ENCODE assay signal across 10 cellular contexts in genomic region chr1:23533288-23534130, GRCh38. TPM values are rescaled to one million over a fixed set of nuclear protein-coding genes. Genes with fewer than 3 reads are reported as not detected.
DNase-seq lines count a peak whose midpoint lies in the region; ATAC-seq and TF ChIP-seq lines count a peak whose summit lies in the region.
"Had no signal": no experiment of that assay in that cellular context is flagged by ENCODE, and none has a peak within 500 bp of the region (broad histone marks: within the 10 kb centered on the region; RNA-seq: fewer than 3 reads in every experiment).

No MANE protein-coding gene starts in this region.

- no peaks in the 10 kb centered on the region for H3K27me3 Mint-ChIP-seq in CD4-positive, alpha-beta T cell
- H3K27me3 Mint-ChIP-seq in activated CD4-positive, alpha-beta memory T cell treated with anti-CD3 and anti-CD28 coated beads, Interleukin-2, amount 10 ng/mL, durations not matched to agents 7 days and 5 days, result peaks cover 2% of the 10 kb centered on the region

- no peaks in the 10 kb centered on the region for H3K36me3 Mint-ChIP-seq in CD4-positive, alpha-beta T cell (ENCODE audit: low read depth)
- H3K36me3 Mint-ChIP-seq in activated CD4-positive, alpha-beta memory T cell treated with anti-CD3 and anti-CD28 coated beads, Interleukin-2, amount 10 ng/mL, durations not matched to agents 7 days and 5 days (ENCODE audit: low read depth), result peaks cover 21% of the 10 kb centered on the region

- H3K4me3 Mint-ChIP-seq in CD4-positive, alpha-beta T cell, result peak overlapping the region; percentile 77
- peak overlapping the region; percentile 6 for H3K4me3 Mint-ChIP-seq in activated CD4-positive, alpha-beta memory T cell treated with anti-CD3 and anti-CD28 coated beads, Interleukin-2, amount 10 ng/mL, durations not matched to agents 7 days and 5 days

- no peak for DNase-seq in CD4-positive, alpha-beta T cell
- DNase-seq in MV-4-11 (lab: John Stamatoyannopoulos, UW), result peak; percentile 93
- DNase-seq in activated CD4-positive, alpha-beta memory T cell treated with anti-CD3 and anti-CD28 coated beads, Interleukin-2, amount 10 ng/mL, durations not matched to agents 7 days and 5 days, result no peak
- DNase-seq in lower lobe of right lung, result no peak
- no peak for DNase-seq in DMS153 treated with DMSO at 0.1 percent for 48 hours (lab: John Stamatoyannopoulos, UW; ENCODE audit: unreplicated experiment)
- no peak for DNase-seq in right atrium auricular region (ENCODE audit: low spot score)
- no peak for DNase-seq in OCI-M2 (lab: John Stamatoyannopoulos, UW; ENCODE audit: unreplicated experiment)

- intact Hi-C loops in CD4-positive, alpha-beta T cell (cut with DNase I, micrococcal nuclease), result loop anchor here (5.0 to 10.0 kb wide), 2 partner anchors 111 to 169 kb away; partner anchors contain the start of genes TCEA3 (in 1 of the 2) and ZNF436 (in 1 of the 2)
- intact Hi-C loops in lower lobe of right lung (cut with DNase I), result no loop called here

- peak overlapping the region; percentile 77 for H3K27ac Mint-ChIP-seq in CD4-positive, alpha-beta T cell
- peak overlapping the region; percentile 75 for H3K27ac Mint-ChIP-seq in activated CD4-positive, alpha-beta memory T cell treated with anti-CD3 and anti-CD28 coated beads, Interleukin-2, amount 10 ng/mL, durations not matched to agents 7 days and 5 days

- H3K4me1 ChIP-seq in lower lobe of right lung (peaks cover 47% of the 10 kb centered on the region), right atrium auricular region (peaks cover 0 to 28% of the 10 kb centered on the region in 2 donors)

- no peaks in the 10 kb centered on the region for H3K27me3 ChIP-seq in CD4-positive, alpha-beta T cell (ENCODE audit: control insufficient read depth, insufficient read depth, low read length)
- H3K27me3 ChIP-seq in lower lobe of right lung (ENCODE audit: low read depth) (no peaks in the 10 kb centered on the region), right atrium auricular region (no peaks in the 10 kb centered on the region)

- H3K36me3 ChIP-seq in lower lobe of right lung, result no peaks in the 10 kb centered on the region
- H3K36me3 ChIP-seq in right atrium auricular region, result no peaks in the 10 kb centered on the region

- no peak for ATAC-seq in CD4-positive, alpha-beta T cell (ENCODE audit: poor library complexity)
- ATAC-seq in lower lobe of right lung (peak; percentile 41 to 48), GM18511 (IDR thresholded peaks at IDR 0.05; ENCODE audit: unreplicated experiment) (no peak)

- POLR2A ChIA-PET in CD4-positive, alpha-beta T cell (lab: Charles Lee), result no interaction called here
- POLR2A ChIA-PET in activated CD4-positive, alpha-beta memory T cell treated with anti-CD3 and anti-CD28 coated beads, Interleukin-2, amount 10 ng/mL, durations not matched to agents 7 days and 5 days (lab: Charles Lee), result interaction anchor here (1.4 to 15.2 kb wide), 6 partner anchors 8 to 37 kb away, joined by 3 to 121 read pairs (median 12); no protein-coding TSS in a partner anchor

- CTCF ChIA-PET in CD4-positive, alpha-beta T cell (lab: Charles Lee), result interaction anchor here (1.2 to 9.6 kb wide), 3 partner anchors 35 to 104 kb away, joined by 3 to 236 read pairs (median 3); no protein-coding TSS in a partner anchor
- CTCF ChIA-PET in activated CD4-positive, alpha-beta memory T cell treated with anti-CD3 and anti-CD28 coated beads, Interleukin-2, amount 10 ng/mL, durations not matched to agents 7 days and 5 days (lab: Charles Lee), result interaction anchor here (0.7 to 4.6 kb wide), 5 partner anchors 7 to 104 kb away, joined by 3 to 19 read pairs (median 5); no protein-coding TSS in a partner anchor

- H3K9me3 Mint-ChIP-seq in CD4-positive, alpha-beta T cell, result no peaks in the 10 kb centered on the region
- no peaks in the 10 kb centered on the region for H3K9me3 Mint-ChIP-seq in activated CD4-positive, alpha-beta memory T cell treated with anti-CD3 and anti-CD28 coated beads, Interleukin-2, amount 10 ng/mL, durations not matched to agents 7 days and 5 days

- H3K27ac ChIP-seq in CD4-positive, alpha-beta T cell (ENCODE audit: low read depth, low read length), result no peak overlapping the region
- H3K27ac ChIP-seq in lower lobe of right lung (no peak overlapping the region), right atrium auricular region (no peak overlapping the region)

- no peak for TF ChIP-seq CTCF in CD4-positive, alpha-beta T cell (IDR thresholded peaks at IDR 0.05)
- TF ChIP-seq CTCF in lower lobe of right lung (IDR thresholded peaks at IDR 0.05) (no peak), right atrium auricular region (IDR thresholded peaks at IDR 0.05) (no peak)

- no peak overlapping the region for H3K4me3 ChIP-seq in lower lobe of right lung
- H3K4me3 ChIP-seq in right atrium auricular region, result no peak overlapping the region
- H3K4me3 ChIP-seq: coronary artery, lung had no signal

- H3K4me1 Mint-ChIP-seq in CD4-positive, alpha-beta T cell (ENCODE audit: low read depth), result peaks cover 54% of the 10 kb centered on the region
- H3K4me1 Mint-ChIP-seq in activated CD4-positive, alpha-beta memory T cell treated with anti-CD3 and anti-CD28 coated beads, Interleukin-2, amount 10 ng/mL, durations not matched to agents 7 days and 5 days, result peaks cover 56% of the 10 kb centered on the region

- H3K9me3 ChIP-seq in CD4-positive, alpha-beta T cell (ENCODE audit: control insufficient read depth, low read length), result no peaks in the 10 kb centered on the region
- no peaks in the 10 kb centered on the region for H3K9me3 ChIP-seq in lower lobe of right lung
- H3K9me3 ChIP-seq in right atrium auricular region, result no peaks in the 10 kb centered on the region

RNA-seq across cellular contexts. Expression of gene E2F2, which starts 2.5 kb away (rescaled TPM):
- total RNA-seq in CD4-positive, alpha-beta T cell, result under 1 TPM; 0.50 to 0.69 TPM
- 10 to 100 TPM; 93.4 to 98.9 TPM for total RNA-seq in activated CD4-positive, alpha-beta memory T cell treated with anti-CD3 and anti-CD28 coated beads, Interleukin-2, amount 10 ng/mL, durations not matched to agents 7 days and 5 days
- total RNA-seq in lower lobe of right lung (1.1 TPM), right atrium auricular region (under 1 TPM; 0.20 to 0.33 TPM)

RNA-seq across cellular contexts. Expression of gene ID3, which starts 25.8 kb away (rescaled TPM):
- total RNA-seq in CD4-positive, alpha-beta T cell, result 10 to 100 TPM; 89.8 to 90.4 TPM
- 10 to 100 TPM; 14.7 to 14.8 TPM for total RNA-seq in activated CD4-positive, alpha-beta memory T cell treated with anti-CD3 and anti-CD28 coated beads, Interleukin-2, amount 10 ng/mL, durations not matched to agents 7 days and 5 days
- total RNA-seq in lower lobe of right lung (137 TPM), right atrium auricular region (100 to 1,000 TPM; 145 to 357 TPM)

RNA-seq across cellular contexts. Expression of gene ASAP3, which starts 49.5 kb away (rescaled TPM):
- 1 to 10 TPM in 1 of 2 experiments, under 1 TPM in 1; 0.81 to 1.2 TPM for total RNA-seq in CD4-positive, alpha-beta T cell
- under 1 TPM; 0.43 to 0.63 TPM for total RNA-seq in activated CD4-positive, alpha-beta memory T cell treated with anti-CD3 and anti-CD28 coated beads, Interleukin-2, amount 10 ng/mL, durations not matched to agents 7 days and 5 days
- total RNA-seq in lower lobe of right lung (34.5 TPM), right atrium auricular region (10 to 100 TPM; 38.6 to 47.2 TPM)

Comparison
In these comparisons a context has a peak if more than half of its experiments do, and no peak if none do; other contexts are left out.
1. ATAC-seq: peak in lower lobe of right lung (2 of 2); none in CD4-positive, alpha-beta T cell (single experiment) and GM18511 (single experiment).
2. RNA of gene E2F2, which starts 2.5 kb away (total RNA-seq): 93.4 to 98.9 TPM in activated CD4-positive, alpha-beta memory T cell treated with anti-CD3 and anti-CD28 coated beads, Interleukin-2, amount 10 ng/mL, durations not matched to agents 7 days and 5 days; 1.1 TPM in lower lobe of right lung (single experiment), 0.50 to 0.69 TPM in CD4-positive, alpha-beta T cell and 0.20 to 0.33 TPM in right atrium auricular region; every median in the first group is over 10 times any median in the second.
3. RNA of gene ASAP3, which starts 49.5 kb away (total RNA-seq): 38.6 to 47.2 TPM in right atrium auricular region and 34.5 TPM in lower lobe of right lung (single experiment); 0.81 to 1.2 TPM in CD4-positive, alpha-beta T cell and 0.43 to 0.63 TPM in activated CD4-positive, alpha-beta memory T cell treated with anti-CD3 and anti-CD28 coated beads, Interleukin-2, amount 10 ng/mL, durations not matched to agents 7 days and 5 days; every median in the first group is over 10 times any median in the second.